ENCODE assay signal across 9 cellular contexts in the genomic region with DNA sequence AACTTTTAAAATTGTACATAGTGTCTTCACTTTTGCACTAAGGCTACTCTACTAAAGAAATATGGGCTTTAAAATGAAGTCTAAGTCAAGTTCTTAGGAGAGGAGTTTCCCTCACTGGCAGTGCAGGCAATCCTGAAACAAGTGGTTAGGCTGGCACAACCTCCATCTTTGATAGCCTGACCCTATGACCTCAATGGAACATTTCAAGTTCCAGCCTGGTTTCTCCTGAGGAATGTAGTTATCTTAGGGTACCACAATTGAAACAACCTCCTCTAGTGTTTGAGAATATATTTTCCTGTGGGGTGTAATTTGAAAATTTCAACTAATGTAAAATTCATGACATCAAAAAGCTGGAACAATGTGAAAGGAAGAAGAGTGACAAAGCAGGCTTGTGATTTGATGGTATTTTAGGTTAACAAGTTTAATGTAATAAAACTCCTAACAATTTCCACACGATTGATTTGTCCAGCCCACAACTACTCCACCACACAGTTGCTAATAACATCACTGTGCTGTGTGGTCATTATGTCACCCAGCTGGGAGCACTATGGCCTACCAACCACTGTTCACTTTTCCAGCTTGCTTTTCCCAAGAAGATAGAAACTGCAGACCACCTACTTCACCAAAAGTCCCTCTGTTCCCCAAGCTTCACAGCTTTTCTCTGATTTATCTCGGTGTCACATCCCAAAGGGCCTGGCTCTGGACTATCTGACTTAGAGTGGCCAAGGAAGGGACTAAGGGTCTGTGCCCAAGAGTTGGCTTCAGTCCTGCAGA. TPM values are rescaled to one million over a fixed set of nuclear protein-coding genes. Genes with fewer than 3 reads are reported as not detected.
DNase-seq lines count a peak whose midpoint lies in the region; ATAC-seq and TF ChIP-seq lines count a peak whose summit lies in the region.
"Had no signal": no experiment of that assay in that cellular context is flagged by ENCODE, and none has a peak within 500 bp of the region (broad histone marks: within the 10 kb centered on the region; RNA-seq: fewer than 3 reads in every experiment).

No MANE protein-coding gene starts in this region.

- H4K8ac ChIP-seq in mesenchymal stem cell (ENCODE audit: low read length), result no peak overlapping the region

- intact Hi-C loops in upper lobe of right lung (cut with DNase I), result no loop called here

- H3K27me3 Mint-ChIP-seq in activated T-cell treated with anti-CD3 and anti-CD28 coated beads, Interleukin-2, amount 50 U/mL, for 72 hours (ENCODE audit: low read depth), result peaks cover 58% of the 10 kb centered on the region

- H3K27me3 ChIP-seq in mesenchymal stem cell (ENCODE audit: control insufficient read depth in 1 of 2, insufficient read depth in 1 of 2, low read length in 2 of 2) (no peaks in the 10 kb centered on the region), upper lobe of right lung (peaks cover 6% of the 10 kb centered on the region)

- H2BK12ac ChIP-seq in mesenchymal stem cell (ENCODE audit: low read length in 2 of 2), result peak overlapping the region in 1 of 2 experiments; percentile 45

- no peak overlapping the region for H4K91ac ChIP-seq in mesenchymal stem cell (ENCODE audit: low read length)

- H3K4me3 ChIP-seq in coronary artery (peak overlapping the region; percentile 82), mesenchymal stem cell (ENCODE audit: insufficient read depth in 1 of 2, low read depth in 1 of 2, low read length in 2 of 2) (peak overlapping the region; percentile 89 to 91), upper lobe of right lung (peak overlapping the region; percentile 75)

- no peak overlapping the region for H2AFZ ChIP-seq in mesenchymal stem cell (ENCODE audit: low read depth, low read length)

- no peak overlapping the region for H3K18ac ChIP-seq in mesenchymal stem cell (ENCODE audit: low read depth in 1 of 2, low read length in 2 of 2)

- peak overlapping the region; percentile 31 to 89 for H3K4me3 Mint-ChIP-seq in activated T-cell treated with anti-CD3 and anti-CD28 coated beads, Interleukin-2, amount 50 U/mL, for 72 hours

- H3K4me1 Mint-ChIP-seq in activated T-cell treated with anti-CD3 and anti-CD28 coated beads, Interleukin-2, amount 50 U/mL, for 72 hours (ENCODE audit: low read depth), result peaks cover 16% of the 10 kb centered on the region

- H3K4me1 ChIP-seq in mesenchymal stem cell (ENCODE audit: control insufficient read depth, insufficient read depth, low read depth, low read length) (peaks cover 7% of the 10 kb centered on the region), upper lobe of right lung (peaks cover 16% of the 10 kb centered on the region)

- DNase-seq in activated T-cell treated with anti-CD3 and anti-CD28 coated beads, Interleukin-2, amount 50 U/mL, for 72 hours, result no peak
- DNase-seq in activated T-cell treated with anti-CD3 and anti-CD28 coated beads, Interleukin-2, amount 50 U/mL, for 48 hours, result no peak
- no peak for DNase-seq in coronary artery (ENCODE audit: low spot score)
- DNase-seq in mesenchymal stem cell, result peak; percentile 60
- DNase-seq in upper lobe of right lung, result no peak
- DNase-seq in activated CD4-positive, alpha-beta T cell treated with anti-CD3 and anti-CD28 coated beads, Interleukin-2, amount 50 U/mL, for 1 hour, result no peak
- no peak for DNase-seq in NCI-H526 (lab: John Stamatoyannopoulos, UW)
- DNase-seq: mucosa of descending colon had no signal

- H3K27ac ChIP-seq in coronary artery (peak overlapping the region; percentile 98), mesenchymal stem cell (ENCODE audit: low read length, poor library complexity, severe bottlenecking) (peak overlapping the region; percentile 2), upper lobe of right lung (peak overlapping the region; percentile 96)

- 2% methylated on average over 2 of the region's 2 CpGs for WGBS in mesenchymal stem cell

- TF ChIP-seq CTCF in coronary artery (IDR thresholded peaks at IDR 0.05), result no peak
- no peak for TF ChIP-seq CTCF in upper lobe of right lung (IDR thresholded peaks at IDR 0.05)

- H3K36me3 Mint-ChIP-seq in activated T-cell treated with anti-CD3 and anti-CD28 coated beads, Interleukin-2, amount 50 U/mL, for 72 hours (ENCODE audit: insufficient read depth in 2 of 2), result peaks cover 2 to 5% of the 10 kb centered on the region in 2 donors

- no peak overlapping the region for H2BK15ac ChIP-seq in mesenchymal stem cell (ENCODE audit: low read depth, poor library complexity, severe bottlenecking)

- no peak overlapping the region for H2BK5ac ChIP-seq in mesenchymal stem cell (ENCODE audit: low read depth, low read length, poor library complexity, severe bottlenecking)

- no peak overlapping the region for H3K23ac ChIP-seq in mesenchymal stem cell (ENCODE audit: low read length in 2 of 2)

- H3K27ac Mint-ChIP-seq in activated T-cell treated with anti-CD3 and anti-CD28 coated beads, Interleukin-2, amount 50 U/mL, for 72 hours, result no peak overlapping the region

- peaks cover 0 to 39% of the 10 kb centered on the region in 2 experiments for H3K36me3 ChIP-seq in mesenchymal stem cell (ENCODE audit: control insufficient read depth in 1 of 2, insufficient read depth in 2 of 2, low read depth in 1 of 2, low read length in 2 of 2)
- H3K36me3 ChIP-seq in upper lobe of right lung, result no peaks in the 10 kb centered on the region

- H3K9me3 ChIP-seq in mesenchymal stem cell (ENCODE audit: control insufficient read depth, low read length) (no peaks in the 10 kb centered on the region), upper lobe of right lung (no peaks in the 10 kb centered on the region)
- H3K9me3 ChIP-seq: mucosa of descending colon had no signal

- H3K4me2 ChIP-seq in mesenchymal stem cell (ENCODE audit: low read length, poor library complexity, severe bottlenecking), result peak overlapping the region; percentile 71

- no peak overlapping the region for H2AK5ac ChIP-seq in mesenchymal stem cell (ENCODE audit: low read length, severe bottlenecking)

- H3K9me3 Mint-ChIP-seq in activated T-cell treated with anti-CD3 and anti-CD28 coated beads, Interleukin-2, amount 50 U/mL, for 72 hours, result peaks cover 0 to 1% of the 10 kb centered on the region in 2 donors

- H2BK120ac ChIP-seq in mesenchymal stem cell (ENCODE audit: low read depth, low read length), result no peak overlapping the region

- H3K9ac ChIP-seq in mesenchymal stem cell (ENCODE audit: low read length), result peak overlapping the region; percentile 92

- H3K79me1 ChIP-seq in mesenchymal stem cell (replicated peaks; ENCODE audit: low read length, poor library complexity, severe bottlenecking), result no peaks in the 10 kb centered on the region

- H3K14ac ChIP-seq in mesenchymal stem cell (ENCODE audit: low read length in 2 of 2), result peak overlapping the region in 1 of 2 experiments; percentile 96

- ATAC-seq in activated T-cell treated with anti-CD3 and anti-CD28 coated beads, Interleukin-2, amount 50 U/mL, for 72 hours (replicated peaks in 1 of 2), result no peak
- no peak for ATAC-seq in upper lobe of right lung
- ATAC-seq in GM19023 (IDR thresholded peaks at IDR 0.05; ENCODE audit: unreplicated experiment), result no peak

- H3K4ac ChIP-seq in mesenchymal stem cell (ENCODE audit: low read depth in 1 of 2, low read length in 2 of 2), result peak overlapping the region in 1 of 2 experiments; percentile 45

RNA-seq across cellular contexts. Expression of gene WWTR1, which starts 1.8 kb away (rescaled TPM):
- total RNA-seq in activated T-cell treated with anti-CD3 and anti-CD28 coated beads, Interleukin-2, amount 50 U/mL, for 72 hours, result under 1 TPM; 0.53 to 0.95 TPM
- polyA plus RNA-seq in mesenchymal stem cell (2013, experiment 1 of 2), result 56.1 TPM
- 57.5 TPM for polyA plus RNA-seq in mesenchymal stem cell (2013, experiment 2 of 2)
- total RNA-seq in upper lobe of right lung, result 87.7 TPM

Comparison
In these comparisons a context has a peak if more than half of its experiments do, and no peak if none do; other contexts are left out.
1. H3K27ac ChIP-seq: peak in every context shown above with its lines; median percentile 98 in coronary artery; 96 in upper lobe of right lung; 2 in mesenchymal stem cell.
2. RNA of gene WWTR1, which starts 1.8 kb away (total RNA-seq): 87.7 TPM in upper lobe of right lung (single experiment); 0.53 to 0.95 TPM in activated T-cell treated with anti-CD3 and anti-CD28 coated beads, Interleukin-2, amount 50 U/mL, for 72 hours; every median in the first group is over 10 times any median in the second.
3. Peak in every context shown above with its lines, with median percentiles within 50 percentile points of each other: H3K4me3 ChIP-seq.